Comparison of ENCODE assay signal across 34 cellular contexts in genomic region chrX:97123001-97123400, GRCh38.
"Had no signal": no experiment of that assay in that cellular context is flagged by ENCODE, and none has a peak within 500 bp of the region (broad histone marks: within the 10 kb centered on the region; RNA-seq: fewer than 3 reads in every experiment).

No MANE protein-coding gene starts in this region.

- H3K4me3 ChIP-seq: adrenal gland, ascending aorta, body of pancreas, breast epithelium, cardiac muscle cell had no signal

- ATAC-seq: activated naive CD4-positive, alpha-beta T cell treated with anti-CD3 and anti-CD28 coated beads, Interleukin-2, amount 50 U/mL, for 72 hours; activated naive CD8-positive, alpha-beta T cell treated with anti-CD3 and anti-CD28 coated beads, Interleukin-2, amount 50 U/mL, for 24 hours; activated T-cell treated with anti-CD3 and anti-CD28 coated beads, Interleukin-2, amount 50 U/mL, for 4 hours; activated T-cell treated with anti-CD3 and anti-CD28 coated beads, Interleukin-2, amount 50 U/mL, for 72 hours; activated T-helper 17 cell treated with anti-CD3 and anti-CD28 coated beads, Interleukin-2, amount 50 U/mL, for 72 hours; body of pancreas had no signal

- DNase-seq: activated effector memory CD4-positive, alpha-beta T cell treated with anti-CD3 and anti-CD28 coated beads, Interleukin-2, amount 50 U/mL, for 16 hours; activated effector memory CD4-positive, alpha-beta T cell treated with Interleukin-2 at 50 U/mL for 16 hours; activated gamma-delta T cell; activated gamma-delta T cell treated with Interleukin-2 at 50 U/mL for 16 hours; activated naive CD4-positive, alpha-beta T cell; activated naive CD4-positive, alpha-beta T cell treated with anti-CD3 and anti-CD28 coated beads for 36 hours; activated naive CD4-positive, alpha-beta T cell treated with anti-CD3 and anti-CD28 coated beads, Interleukin-2, amount 10 ng/mL, durations not matched to agents 7 days and 5 days; activated naive CD4-positive, alpha-beta T cell treated with anti-CD3 and anti-CD28 coated beads, Interleukin-2, amount 50 U/mL, for 16 hours; activated naive CD4-positive, alpha-beta T cell treated with Interleukin-2 at 50 U/mL for 16 hours; activated naive CD8-positive, alpha-beta T cell treated with anti-CD3 and anti-CD28 coated beads for 36 hours; activated naive CD8-positive, alpha-beta T cell treated with anti-CD3 and anti-CD28 coated beads, Interleukin-2, amount 10 ng/mL, durations not matched to agents 7 days and 5 days; activated naive CD8-positive, alpha-beta T cell treated with anti-CD3 and anti-CD28 coated beads, Interleukin-2, amount 50 U/mL, for 24 hours; activated T-cell treated with anti-CD3 and anti-CD28 coated beads, Interleukin-2, amount 50 U/mL, for 1 hour; activated T-cell treated with anti-CD3 and anti-CD28 coated beads, Interleukin-2, amount 50 U/mL, for 24 hours; activated T-cell treated with anti-CD3 and anti-CD28 coated beads, Interleukin-2, amount 50 U/mL, for 4 hours; activated T-cell treated with anti-CD3 and anti-CD28 coated beads, Interleukin-2, amount 50 U/mL, for 48 hours; activated T-cell treated with anti-CD3 and anti-CD28 coated beads, Interleukin-2, amount 50 U/mL, for 72 hours; adrenal gland; amniotic stem cell; amygdala; anterior cingulate cortex; aorta; body of pancreas; brain microvascular endothelial cell; caudate nucleus; central memory CD4-positive, alpha-beta T cell; cerebellar nuclear complex had no signal

- H3K4me1 ChIP-seq: adrenal gland, ascending aorta, body of pancreas, breast epithelium had no signal

- H3K9me3 ChIP-seq: adrenal gland, ascending aorta, body of pancreas, breast epithelium had no signal

- H3K36me3 ChIP-seq: adrenal gland, ascending aorta, brain microvascular endothelial cell, breast epithelium, cardiac muscle cell had no signal

- FAIRE-seq: astrocyte, bronchial epithelial cell had no signal

- H3K27me3 ChIP-seq: adrenal gland, ascending aorta, body of pancreas, brain microvascular endothelial cell, cardiac muscle cell had no signal

- H3K27ac ChIP-seq: adrenal gland, ascending aorta, body of pancreas, brain microvascular endothelial cell, breast epithelium, cardiac muscle cell had no signal
